Comparison of ENCODE assay signal across 22 cellular contexts in the genomic region with DNA sequence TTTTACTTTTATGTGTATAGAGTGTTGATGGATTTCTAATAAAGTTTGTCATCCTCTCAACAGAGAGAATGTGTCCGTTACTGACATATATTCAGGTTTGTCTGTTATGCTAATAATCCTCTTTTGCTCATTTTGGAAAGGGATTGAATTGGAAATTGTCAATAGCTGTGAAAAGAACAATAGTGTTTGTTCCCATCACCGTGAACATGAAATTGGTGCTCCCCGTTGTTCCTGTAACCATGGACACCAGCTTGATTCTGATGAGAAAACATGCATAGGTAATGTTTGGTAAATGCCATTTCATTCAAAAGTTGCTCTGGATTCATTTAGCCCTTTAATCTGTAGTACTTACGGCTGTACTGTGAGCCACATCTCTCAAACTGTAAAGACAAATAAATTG.
A peak's percentile ranks its signal among the peaks of the same experiment; 100 is the strongest.
DNase-seq lines count a peak whose midpoint lies in the region; ATAC-seq, FAIRE-seq and TF ChIP-seq lines count a peak whose summit lies in the region.
"Had no signal": no experiment of that assay in that cellular context is flagged by ENCODE, and none has a peak within 500 bp of the region (broad histone marks: within the 10 kb centered on the region; RNA-seq: fewer than 3 reads in every experiment).

No MANE protein-coding gene starts in this region.

- no peaks in the 10 kb centered on the region for H3K9me3 Mint-ChIP-seq in osteocyte (ENCODE audit: unreplicated experiment)
- H3K9me3 Mint-ChIP-seq: CD8-positive, alpha-beta T cell; GM23338 had no signal

- H3K56ac ChIP-seq in H1 (replicated peaks; ENCODE audit: insufficient read length, low read depth, low read length), result no peak overlapping the region

- no peaks in the 10 kb centered on the region for H4K20me1 ChIP-seq in H1 (replicated peaks in 1 of 2; ENCODE audit: control insufficient read depth in 1 of 2, insufficient read depth in 2 of 2, low read length in 2 of 2)

- no peaks in the 10 kb centered on the region for H3K27me3 ChIP-seq in H1 (replicated peaks in 1 of 4; ENCODE audit: control insufficient read depth in 3 of 4, extremely low read depth in 1 of 4, insufficient read depth in 3 of 4, low read length in 3 of 4)
- H3K27me3 ChIP-seq: Peyer's patch, SJCRH30 had no signal

- POLR2A ChIA-PET in H1 (lab: Charles Lee; ENCODE audit: partially characterized antibody), result no interaction called here

- H3K4me1 Mint-ChIP-seq in osteocyte (ENCODE audit: unreplicated experiment), result peaks cover 65% of the 10 kb centered on the region

- H3K4ac ChIP-seq in H1 (replicated peaks; ENCODE audit: insufficient read length, low read depth, low read length), result no peak overlapping the region

- H3K4me3 ChIP-seq in H1 (ENCODE audit: extremely low read depth in 1 of 4, insufficient read depth in 2 of 4, low read depth in 3 of 4, low read length in 4 of 4), result no peak overlapping the region
- H3K4me3 ChIP-seq: GM23338, Peyer's patch, SJCRH30 had no signal

- H3K36me3 ChIP-seq in H1 (ENCODE audit: control insufficient read depth in 2 of 4, insufficient read depth in 4 of 4, low read length in 3 of 4), result no peaks in the 10 kb centered on the region
- H3K36me3 ChIP-seq: Peyer's patch, SJCRH30 had no signal

- H3K27ac ChIP-seq in H1 (ENCODE audit: low read depth, low read length), result no peak overlapping the region
- H3K27ac ChIP-seq: KMS-11, Peyer's patch, SJCRH30 had no signal

- H3K4me2 ChIP-seq in H1 (ENCODE audit: insufficient read depth in 1 of 2, low read depth in 2 of 2, low read length in 2 of 2), result no peak overlapping the region
- H3K4me2 ChIP-seq: GM23338, KMS-11 had no signal

- peak in 2 of 3 experiments; percentile 32 to 69 for DNase-seq in NCI-H1417 (lab: John Stamatoyannopoulos, UW)
- no peak for DNase-seq in NCI-H1417 treated with DMSO at 0.1 percent for 48 hours (lab: John Stamatoyannopoulos, UW)
- DNase-seq in NCI-H146 treated with DMSO at 0.1 percent for 48 hours (lab: John Stamatoyannopoulos, UW; ENCODE audit: unreplicated experiment), result peak; percentile 56
- no peak for DNase-seq in H1 (ENCODE audit: low read depth in 1 of 2, low spot score in 2 of 2)
- DNase-seq in osteocyte (ENCODE audit: extremely low spot score, unreplicated experiment), result no peak
- DNase-seq: AML-193; C1 segment of cervical spinal cord; CD8-positive, alpha-beta T cell; DMS79; NCI-H1105; NCI-H187; NCI-H2107; NCI-H2227 treated with DMSO at 0.1 percent for 48 hours; NCI-H510A; Peyer's patch; SJCRH30 had no signal

- TF ChIP-seq CTCF in H1 (IDR thresholded peaks at IDR 0.05; ENCODE audit: control extremely low read depth in 1 of 3, insufficient read depth in 1 of 3, low read depth in 1 of 3, low read length in 3 of 3), result no peak
- no peak for TF ChIP-seq CTCF in osteocyte (IDR thresholded peaks at IDR 0.05)

- FAIRE-seq in H1 (lab: Jason Lieb, UNC), result no peak
- FAIRE-seq: HTR-8/SVneo had no signal

- no peak overlapping the region for H3K9ac ChIP-seq in H1 (replicated peaks in 1 of 4; ENCODE audit: extremely low read depth in 1 of 4, low read depth in 3 of 4, low read length in 3 of 4)
- H3K9ac ChIP-seq: KMS-11 had no signal

- H4K91ac ChIP-seq in H1 (replicated peaks; ENCODE audit: insufficient read length, low read length), result no peak overlapping the region

- no peak overlapping the region for H3K4me3 Mint-ChIP-seq in osteocyte (ENCODE audit: unreplicated experiment)
- H3K4me3 Mint-ChIP-seq: CD8-positive, alpha-beta T cell; GM23338 had no signal

- peak overlapping the region; percentile 79 for H3K27ac Mint-ChIP-seq in osteocyte (ENCODE audit: unreplicated experiment)
- H3K27ac Mint-ChIP-seq: CD8-positive, alpha-beta T cell; GM23338 had no signal

- WGBS in H1 (ENCODE audit: extremely low coverage in 1 of 2, insufficient coverage in 1 of 2, insufficient read length in 1 of 2, insufficient replicate concordance in 2 of 2, low coverage in 1 of 2, low lambda C conversion rate in 2 of 2, missing lambda C conversion rate in 1 of 2), 2 experiments, result 40% methylated on average over 4 of the region's 4 CpGs; no CpG with 5 or more reads in 1 of the 2 experiments

- no peak overlapping the region for H2AFZ ChIP-seq in H1 (ENCODE audit: low read length)
- H2AFZ ChIP-seq: GM23338 had no signal

- no peak overlapping the region for H3K23ac ChIP-seq in H1 (ENCODE audit: insufficient read length)

- H3K4me1 ChIP-seq in H1 (replicated peaks in 1 of 4; ENCODE audit: control insufficient read depth in 3 of 4, insufficient read depth in 4 of 4, low read length in 3 of 4), result peaks cover 2 to 17% (median 7%) of the 10 kb centered on the region in 4 experiments
- H3K4me1 ChIP-seq: Peyer's patch, SJCRH30 had no signal

- TF ChIP-seq EP300 in H1 (IDR thresholded peaks at IDR 0.05; ENCODE audit: borderline replicate concordance in 1 of 2, low read depth in 2 of 2, low read length in 2 of 2), result no peak

- H3K79me1 ChIP-seq in H1 (ENCODE audit: low read depth, low read length), result no peaks in the 10 kb centered on the region

- H3K23me2 ChIP-seq in H1 (ENCODE audit: low read depth, low read length), result no peaks in the 10 kb centered on the region

- H4K5ac ChIP-seq in H1 (ENCODE audit: insufficient read length, low read depth, low read length), result no peak overlapping the region

- H2BK15ac ChIP-seq in H1 (ENCODE audit: low read length), result no peak overlapping the region

- CTCF ChIA-PET in H1 (lab: Charles Lee; ENCODE audit: partially characterized antibody), result no interaction called here

- no peak for TF ChIP-seq RAD21 in H1 (IDR thresholded peaks at IDR 0.05 in 1 of 2, conservative IDR thresholded peaks at IDR 0.05 in 1 of 2; ENCODE audit: low read depth in 2 of 2, low read length in 2 of 2)

- H2BK12ac ChIP-seq in H1 (ENCODE audit: low read depth, low read length), result no peak overlapping the region

- H2BK20ac ChIP-seq in H1 (ENCODE audit: low read length), result peak overlapping the region; percentile 35; the same call in 1 of the 2 replicates

- TF ChIP-seq POLR2A in H1 (IDR thresholded peaks at IDR 0.05; ENCODE audit: control extremely low read depth in 1 of 2, low read depth in 2 of 2, low read length in 2 of 2), result no peak

- H3K36me3 Mint-ChIP-seq in osteocyte (ENCODE audit: unreplicated experiment), result no peaks in the 10 kb centered on the region
- H3K36me3 Mint-ChIP-seq: CD8-positive, alpha-beta T cell had no signal

- no peak overlapping the region for H2AK5ac ChIP-seq in H1 (ENCODE audit: low read depth, low read length)

- ATAC-seq in GM21619 (IDR thresholded peaks at IDR 0.05; ENCODE audit: unreplicated experiment), result no peak
- ATAC-seq in GM18861 (IDR thresholded peaks at IDR 0.05; ENCODE audit: unreplicated experiment), result no peak
- no peak for ATAC-seq in GM21423 (IDR thresholded peaks at IDR 0.05; ENCODE audit: unreplicated experiment)
- ATAC-seq: CD8-positive, alpha-beta T cell; GM23338 had no signal

- no peak overlapping the region for H4K8ac ChIP-seq in H1 (ENCODE audit: extremely low read depth, insufficient read depth, low read length)

- no peak overlapping the region for H2BK5ac ChIP-seq in H1 (ENCODE audit: low read depth, low read length)

- no peak overlapping the region for H2BK120ac ChIP-seq in H1 (replicated peaks; ENCODE audit: low read depth, low read length)

- H3K79me2 ChIP-seq in H1 (ENCODE audit: control insufficient read depth in 1 of 2, insufficient read depth in 2 of 2, low read length in 2 of 2), result no peaks in the 10 kb centered on the region

- no peaks in the 10 kb centered on the region for H3K27me3 Mint-ChIP-seq in osteocyte (ENCODE audit: unreplicated experiment)

- no peak overlapping the region for H3K18ac ChIP-seq in H1 (ENCODE audit: extremely low read depth, low read length)

- H3K14ac ChIP-seq in H1 (ENCODE audit: insufficient read length), result no peak overlapping the region

- no peaks in the 10 kb centered on the region for H3K9me3 ChIP-seq in H1 (ENCODE audit: insufficient read depth in 2 of 2, low read depth in 1 of 2, low read length in 1 of 2)
- H3K9me3 ChIP-seq: Peyer's patch, SJCRH30 had no signal

TF ChIP-seq in H1, 55 proteins besides CTCF, POLR2A, EP300 and RAD21:
- no peak for TF ChIP-seq BRCA1 (IDR thresholded peaks at IDR 0.05; ENCODE audit: low read depth, low read length)
- no peak for TF ChIP-seq TEAD4 (IDR thresholded peaks at IDR 0.05; ENCODE audit: low read depth, low read length)
- TF ChIP-seq ZNF274 (IDR thresholded peaks at IDR 0.05; ENCODE audit: borderline replicate concordance, extremely low read depth, low read length), result no peak
- TF ChIP-seq SIRT6 (IDR thresholded peaks at IDR 0.05; ENCODE audit: low read length), result no peak
- TF ChIP-seq PHF8 (conservative IDR thresholded peaks at IDR 0.05; ENCODE audit: low read depth, low read length), result no peak
- TF ChIP-seq, protein P1, sequence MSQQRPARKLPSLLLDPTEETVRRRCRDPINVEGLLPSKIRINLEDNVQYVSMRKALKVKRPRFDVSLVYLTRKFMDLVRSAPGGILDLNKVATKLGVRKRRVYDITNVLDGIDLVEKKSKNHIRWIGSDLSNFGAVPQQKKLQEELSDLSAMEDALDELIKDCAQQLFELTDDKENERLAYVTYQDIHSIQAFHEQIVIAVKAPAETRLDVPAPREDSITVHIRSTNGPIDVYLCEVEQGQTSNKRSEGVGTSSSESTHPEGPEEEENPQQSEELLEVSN (IDR thresholded peaks at IDR 0.05), result no peak
- no peak for TF ChIP-seq SIN3A (conservative IDR thresholded peaks at IDR 0.05 in 1 of 2, IDR thresholded peaks at IDR 0.05 in 1 of 2; ENCODE audit: low read depth in 1 of 2, low read length in 2 of 2)
- no peak for TF ChIP-seq NRF1 (IDR thresholded peaks at IDR 0.05; ENCODE audit: low read depth, low read length)
- no peak for TF ChIP-seq SAP30 (IDR thresholded peaks at IDR 0.05; ENCODE audit: insufficient read depth, insufficient replicate concordance, low read length)
- TF ChIP-seq BCL11A (IDR thresholded peaks at IDR 0.05; ENCODE audit: low read depth in 2 of 2, low read length in 2 of 2), result no peak
- no peak for TF ChIP-seq POU5F1 (IDR thresholded peaks at IDR 0.05; ENCODE audit: low read depth, low read length)
- TF ChIP-seq RBBP5 (IDR thresholded peaks at IDR 0.05; ENCODE audit: borderline replicate concordance, low read depth, low read length), result no peak
- no peak for TF ChIP-seq SP2 (IDR thresholded peaks at IDR 0.05; ENCODE audit: low read length)
- no peak for TF ChIP-seq KDM5A (IDR thresholded peaks at IDR 0.05; ENCODE audit: low read length)
- TF ChIP-seq SP4 (IDR thresholded peaks at IDR 0.05; ENCODE audit: low read length), result no peak
- no peak for TF ChIP-seq ASH2L (IDR thresholded peaks at IDR 0.05; ENCODE audit: low read length)
- no peak for TF ChIP-seq KDM1A (IDR thresholded peaks at IDR 0.05; ENCODE audit: borderline replicate concordance, low read length)
- TF ChIP-seq HDAC6 (IDR thresholded peaks at IDR 0.05; ENCODE audit: low read depth, low read length), result no peak
- TF ChIP-seq RNF2 (IDR thresholded peaks at IDR 0.05; ENCODE audit: borderline replicate concordance, low read depth, low read length, missing control alignments, poor library complexity, severe bottlenecking), result no peak
- no peak for TF ChIP-seq GTF2F1 (IDR thresholded peaks at IDR 0.05; ENCODE audit: borderline replicate concordance, low read depth, low read length)

Comparison
In these comparisons a context has a peak if more than half of its experiments do, and no peak if none do; other contexts are left out.
1. DNase-seq: peak in NCI-H1417 (2 of 3) and NCI-H146 treated with DMSO at 0.1 percent for 48 hours (single experiment); none in NCI-H1417 treated with DMSO at 0.1 percent for 48 hours (single experiment), H1 (0 of 2) and osteocyte (single experiment).